ENCODE assay signal across 1 cellular context in genomic region chr6:2989332-2990178, GRCh38.
TF ChIP-seq lines count a peak whose summit lies in the region.

No MANE protein-coding gene starts in this region.

TF ChIP-seq in GM23338, 12 proteins besides CTCF, POLR2A, EP300 and RAD21 (continued from another document):
- TF ChIP-seq ZNF462 (CRISPR knock-in tag; IDR thresholded peaks at IDR 0.05): no peak
